Comparison of ENCODE assay signal across 8 cellular contexts in genomic region chr14:24194873-24195185, GRCh38. TPM values are rescaled to one million over a fixed set of nuclear protein-coding genes. Genes with fewer than 3 reads are reported as not detected.
DNase-seq lines count a peak whose midpoint lies in the region; ATAC-seq and TF ChIP-seq lines count a peak whose summit lies in the region.

No MANE protein-coding gene starts in this region.

- BruUV-seq in Caco-2 (replicated peaks; lab: Mats Ljungman, UMichigan), result TSS peak; percentile 36

- H3K27me3 ChIP-seq in Caco-2 (replicated peaks; ENCODE audit: control insufficient read depth, insufficient read depth, low read length) (no peaks in the 10 kb centered on the region), SJSA1 (replicated peaks) (no peaks in the 10 kb centered on the region), esophagus squamous epithelium (no peaks in the 10 kb centered on the region), parathyroid adenoma (ENCODE audit: control insufficient read depth, insufficient read depth, low read length) (no peaks in the 10 kb centered on the region)

- H3K4me3 ChIP-seq in Caco-2 (ENCODE audit: low read depth, low read length), result peak overlapping the region; percentile 95
- peak overlapping the region; percentile 69 for H3K4me3 ChIP-seq in SJSA1
- peak overlapping the region; percentile 72 to 100 (median 88) for H3K4me3 ChIP-seq in esophagus squamous epithelium
- H3K4me3 ChIP-seq in parathyroid adenoma (ENCODE audit: low read depth, low read length), result peak overlapping the region; percentile 100

- ATAC-seq in HG02759 (IDR thresholded peaks at IDR 0.05; ENCODE audit: unreplicated experiment), result no peak

- CTCF ChIA-PET in Caco-2 (lab: Charles Lee), result interaction anchor here (1.0 kb wide), 1 partner anchor 48 kb away, joined by 3 read pairs; the partner anchor contains the start of gene PSME2

- peaks cover 23% of the 10 kb centered on the region for H3K79me2 ChIP-seq in parathyroid adenoma

- 17 to 48% methylated on average over 5 to 8 of the region's 8 CpGs for WGBS in esophagus squamous epithelium, 2 donors

- peak overlapping the region; percentile 95 for H3K4me2 ChIP-seq in parathyroid adenoma (ENCODE audit: low read length)

- H3K4me3 Mint-ChIP-seq in Caco-2 (ENCODE audit: unreplicated experiment), result peak overlapping the region; percentile 84

- DNase-seq in Caco-2, result no peak
- no peak for DNase-seq in SJSA1 (ENCODE audit: low read depth in 1 of 2, low spot score in 2 of 2)
- no peak for DNase-seq in esophagus squamous epithelium (lab: John Stamatoyannopoulos, UW)
- no peak for DNase-seq in ecto neural progenitor cell (ENCODE audit: low spot score)
- no peak for DNase-seq in hepatic stellate cell (ENCODE audit: low spot score)
- DNase-seq in posterior vena cava (ENCODE audit: low spot score), result no peak

- H3K4me1 ChIP-seq in Caco-2 (0 out of 2 replicates have a peak, but pooled peaks cover 9% of the 10 kb centered on the region), SJSA1 (replicated peaks) (peaks cover 20% of the 10 kb centered on the region), esophagus squamous epithelium (peaks cover 18 to 61% (median 20%) of the 10 kb centered on the region in 3 donors), parathyroid adenoma (peaks cover 9% of the 10 kb centered on the region)

- H3K27ac ChIP-seq in SJSA1 (peak overlapping the region; percentile 97), esophagus squamous epithelium (peak overlapping the region; percentile 91 to 99 (median 96)), parathyroid adenoma (peak overlapping the region; percentile 99)

- POLR2A ChIA-PET in Caco-2 (lab: Charles Lee), result interaction anchor here (1.3 kb wide), 1 partner anchor 48 kb away, joined by 14 read pairs; the partner anchor contains the start of genes PSME2 and RNF31

- no peak for TF ChIP-seq POLR2A in esophagus squamous epithelium (IDR thresholded peaks at IDR 0.05)

- H3K4me1 Mint-ChIP-seq in Caco-2 (ENCODE audit: low read depth, unreplicated experiment), result peaks cover 11% of the 10 kb centered on the region

- H3K36me3 ChIP-seq in Caco-2 (ENCODE audit: control insufficient read depth, insufficient read depth, low read length), result no peaks in the 10 kb centered on the region
- H3K36me3 ChIP-seq in SJSA1, result peaks cover 34% of the 10 kb centered on the region
- H3K36me3 ChIP-seq in esophagus squamous epithelium, result peaks cover 6 to 46% (median 16%) of the 10 kb centered on the region in 3 donors
- H3K36me3 ChIP-seq in parathyroid adenoma (ENCODE audit: control insufficient read depth, insufficient read depth, low read length), result no peaks in the 10 kb centered on the region

- H3K27me3 Mint-ChIP-seq in Caco-2 (ENCODE audit: insufficient read depth, unreplicated experiment), result no peaks in the 10 kb centered on the region

- H3K9ac ChIP-seq in parathyroid adenoma, result peak overlapping the region; percentile 99

- H3K36me3 Mint-ChIP-seq in Caco-2 (ENCODE audit: insufficient read depth, unreplicated experiment), result peaks cover 55% of the 10 kb centered on the region

- TF ChIP-seq CTCF in Caco-2 (IDR thresholded peaks at IDR 0.05; ENCODE audit: insufficient read depth in 1 of 2, low read depth in 1 of 2, low read length in 1 of 2, severe bottlenecking in 1 of 2, unreplicated experiment in 1 of 2) (no peak), esophagus squamous epithelium (IDR thresholded peaks at IDR 0.05) (no peak), parathyroid adenoma (IDR thresholded peaks at IDR 0.05) (no peak)

- H3K27ac Mint-ChIP-seq in Caco-2 (ENCODE audit: unreplicated experiment), result peak overlapping the region; percentile 88

- no peaks in the 10 kb centered on the region for H3K9me3 Mint-ChIP-seq in Caco-2 (ENCODE audit: unreplicated experiment)

- intact Hi-C loops in Caco-2 (cut with micrococcal nuclease; ENCODE audit: unreplicated experiment), result loop anchor here (1.0 kb wide), 2 partner anchors 18 to 34 kb away; partner anchors contain the start of genes CHMP4A and IRF9
- intact Hi-C loops in esophagus squamous epithelium (cut with DNase I), result no loop called here
- intact Hi-C loops in posterior vena cava (cut with DNase I), result no loop called here

- H2AFZ ChIP-seq in parathyroid adenoma, result peak overlapping the region; percentile 97

- H3K9me3 ChIP-seq in Caco-2, result no peaks in the 10 kb centered on the region
- H3K9me3 ChIP-seq in SJSA1 (replicated peaks), result no peaks in the 10 kb centered on the region; the same call in 1 of the 2 replicates
- no peaks in the 10 kb centered on the region for H3K9me3 ChIP-seq in esophagus squamous epithelium
- H3K9me3 ChIP-seq in parathyroid adenoma (ENCODE audit: control insufficient read depth, low read length), result no peaks in the 10 kb centered on the region

RNA-seq across cellular contexts. Expression of gene TM9SF1, which starts 0.4 kb away (rescaled TPM):
- 41.9 and 47.1 TPM in 2 replicates for total RNA-seq in Caco-2 (2022)
- 60.3 and 60.5 TPM in 2 replicates for total RNA-seq in SJSA1 (2014; rRNA removed; shearing (Covaris generic))
- total RNA-seq in esophagus squamous epithelium, result 10 to 100 TPM; 36.4 to 51.3 (median 44.6) TPM
- 10 to 100 TPM; 30.1 to 35.2 TPM for total RNA-seq in posterior vena cava

RNA-seq across cellular contexts. Expression of gene IPO4, which starts 6.2 kb away (rescaled TPM):
- total RNA-seq in Caco-2 (2022) (85.4 and 95.8 TPM in 2 replicates), esophagus squamous epithelium (10 to 100 TPM; 32.9 to 55.1 (median 40.4) TPM), posterior vena cava (10 to 100 TPM; 24.9 to 30.6 TPM)
- total RNA-seq in SJSA1 (2014; rRNA removed; shearing (Covaris generic)), result 25.1 and 27.6 TPM in 2 replicates

RNA-seq across cellular contexts. Expression of gene TSSK4, which starts 10.7 kb away (rescaled TPM):
- total RNA-seq in Caco-2 (2022) (not detected in 2 replicates), esophagus squamous epithelium (not detected), posterior vena cava (not detected)
- not detected in 2 replicates for total RNA-seq in SJSA1 (2014; rRNA removed; shearing (Covaris generic))

RNA-seq across cellular contexts. Expression of gene CHMP4A, which starts 18.5 kb away (rescaled TPM):
- total RNA-seq in Caco-2 (2022), result 57.7 and 58.7 TPM in 2 replicates
- 23.0 and 29.9 TPM in 2 replicates for total RNA-seq in SJSA1 (2014; rRNA removed; shearing (Covaris generic))
- total RNA-seq in esophagus squamous epithelium, result 10 to 100 TPM; 23.6 to 80.7 (median 62.8) TPM
- total RNA-seq in posterior vena cava, result 10 to 100 TPM; 41.8 to 42.7 TPM

RNA-seq across cellular contexts. Expression of gene MDP1, which starts 21.0 kb away (rescaled TPM):
- total RNA-seq in Caco-2 (2022), result 19.6 and 20.5 TPM in 2 replicates
- 13.6 and 30.8 TPM in 2 replicates for total RNA-seq in SJSA1 (2014; rRNA removed; shearing (Covaris generic))
- 10 to 100 TPM in 2 of 4 donors, 1 to 10 TPM in 2; 1.4 to 12.4 (median 8.6) TPM for total RNA-seq in esophagus squamous epithelium
- 10 to 100 TPM; 22.1 to 23.1 TPM for total RNA-seq in posterior vena cava
